ENCODE assay signal across 1 cellular context in genomic region chr20:48897298-48898044, GRCh38.
TF ChIP-seq lines count a peak whose summit lies in the region.

No MANE protein-coding gene starts in this region.

TF ChIP-seq in IMR-90, 13 proteins besides CTCF, POLR2A, EP300 and RAD21:
- TF ChIP-seq RFX5 (IDR thresholded peaks at IDR 0.05; ENCODE audit: low read depth, low read length) = no peak
- peak; percentile 79 for TF ChIP-seq FOS (IDR thresholded peaks at IDR 0.05; ENCODE audit: low read depth, low read length)
- no peak for TF ChIP-seq BHLHE40 (IDR thresholded peaks at IDR 0.05; ENCODE audit: low read depth, low read length)
- TF ChIP-seq USF2 (IDR thresholded peaks at IDR 0.05; ENCODE audit: low read depth, low read length) = peak; percentile 40; the same call in 1 of the 2 replicates
- TF ChIP-seq RCOR1 (IDR thresholded peaks at IDR 0.05; ENCODE audit: insufficient replicate concordance, low read length) = no peak
- no peak for TF ChIP-seq CHD1 (IDR thresholded peaks at IDR 0.05; ENCODE audit: low read depth, low read length)
